Comparison of ENCODE assay signal across 1 cellular context in genomic region chr3:11636372-11636760, GRCh38.
TF ChIP-seq lines count a peak whose summit lies in the region.

No MANE protein-coding gene starts in this region.

TF ChIP-seq in IMR-90, 13 proteins besides CTCF, POLR2A, EP300 and RAD21:
- no peak for TF ChIP-seq CHD1 (IDR thresholded peaks at IDR 0.05; ENCODE audit: low read depth, low read length)
- TF ChIP-seq SMC3 (IDR thresholded peaks at IDR 0.05; ENCODE audit: low read depth, low read length) = no peak
- no peak for TF ChIP-seq CEBPB (IDR thresholded peaks at IDR 0.05; ENCODE audit: low read depth, low read length)
- TF ChIP-seq MAFK (IDR thresholded peaks at IDR 0.05; ENCODE audit: low read depth, low read length) = no peak
- no peak for TF ChIP-seq FOS (IDR thresholded peaks at IDR 0.05; ENCODE audit: low read depth, low read length)
